Comparison of ENCODE assay signal across 8 cellular contexts in the genomic region with DNA sequence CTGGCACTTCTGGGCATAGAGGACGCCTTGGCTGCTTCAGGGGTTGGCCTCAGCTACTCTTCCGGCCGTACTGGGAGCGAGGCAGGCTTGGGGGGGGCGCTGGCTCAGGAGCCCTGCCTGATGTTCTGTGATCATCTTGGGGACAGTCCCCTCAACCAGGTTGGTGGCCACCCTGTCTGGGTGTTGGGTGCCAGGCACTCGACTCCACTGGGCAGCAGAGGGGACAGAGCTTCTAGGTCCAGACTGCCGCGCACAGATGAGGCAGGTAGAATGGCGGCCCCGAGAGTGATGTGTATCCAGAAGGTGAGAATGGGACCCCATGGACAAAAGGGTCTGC.
"Had no signal": no experiment of that assay in that cellular context is flagged by ENCODE, and none has a peak within 500 bp of the region (broad histone marks: within the 10 kb centered on the region; RNA-seq: fewer than 3 reads in every experiment).

No MANE protein-coding gene starts in this region.

- H3K4me3 Mint-ChIP-seq: GM23338, H9, IgD-negative memory B cell had no signal

- FAIRE-seq: H1, H54, HepG2 had no signal

- H2AFZ ChIP-seq: GM23338 had no signal

- H3K4me3 ChIP-seq: GM23338 had no signal

- DNase-seq: H9, HCEC 1CT had no signal

- ATAC-seq: GM23338, HepG2 had no signal

- H3K27ac ChIP-seq: HL-60 had no signal

- H3K27ac Mint-ChIP-seq: GM23338, H9, IgD-negative memory B cell had no signal

- H3K4me2 ChIP-seq: GM23338 had no signal
